In the genomic region with DNA sequence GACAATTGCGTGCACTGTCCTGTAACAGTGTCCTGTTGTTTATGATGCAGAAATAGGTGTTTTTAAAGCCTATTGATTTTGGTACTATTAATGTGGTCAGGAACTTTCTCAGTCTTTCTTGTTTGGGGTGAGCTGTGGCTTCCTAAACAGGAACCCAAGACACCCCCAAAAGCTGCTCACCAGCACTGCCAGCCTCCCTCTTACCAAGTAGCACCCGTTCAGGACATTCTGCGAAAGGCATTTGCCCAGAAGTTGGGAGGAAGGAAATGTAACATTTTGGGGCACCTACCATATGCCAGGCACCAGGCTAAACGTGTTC, we compare ENCODE assay signal across 26 cellular contexts. TPM values are rescaled to one million over a fixed set of nuclear protein-coding genes. Genes with fewer than 3 reads are reported as not detected.
"Had no signal": no experiment of that assay in that cellular context is flagged by ENCODE, and none has a peak within 500 bp of the region (broad histone marks: within the 10 kb centered on the region; RNA-seq: fewer than 3 reads in every experiment).

No MANE protein-coding gene starts in this region.

- H3K4me3 ChIP-seq: SK-N-MC had no signal

- H3K27me3 Mint-ChIP-seq: activated CD4-positive, alpha-beta T cell treated with anti-CD3 and anti-CD28 coated beads for 36 hours; T-cell had no signal

- H3K4me1 Mint-ChIP-seq: activated CD4-positive, alpha-beta T cell treated with anti-CD3 and anti-CD28 coated beads for 36 hours; activated naive CD8-positive, alpha-beta T cell treated with anti-CD3 and anti-CD28 coated beads for 36 hours; T-cell had no signal

- H3K27ac Mint-ChIP-seq: activated CD4-positive, alpha-beta memory T cell treated with anti-CD3 and anti-CD28 coated beads, Interleukin-2, amount 10 ng/mL, durations not matched to agents 7 days and 5 days; activated CD4-positive, alpha-beta T cell treated with anti-CD3 and anti-CD28 coated beads for 36 hours; activated naive CD4-positive, alpha-beta T cell treated with anti-CD3 and anti-CD28 coated beads, Interleukin-2, amount 10 ng/mL, durations not matched to agents 7 days and 5 days; activated naive CD8-positive, alpha-beta T cell treated with anti-CD3 and anti-CD28 coated beads for 36 hours; activated T-cell treated with anti-CD3 and anti-CD28 coated beads, Interleukin-2, amount 50 U/mL, for 72 hours; activated T-helper 2 cell treated with anti-CD3 and anti-CD28 coated beads, Interferon-gamma antibody, Interleukin-2, Interleukin-4, amounts not matched to agents 10 μg/mL and 5 μg/mL and 100 μg/mL, durations not matched to agents 14 hours and 24 hours and 36 hours; T-cell had no signal

- H3K9me3 Mint-ChIP-seq: activated CD4-positive, alpha-beta memory T cell treated with anti-CD3 and anti-CD28 coated beads, Interleukin-2, amount 10 ng/mL, durations not matched to agents 7 days and 5 days; activated naive CD4-positive, alpha-beta T cell treated with anti-CD3 and anti-CD28 coated beads, Interleukin-2, amount 10 ng/mL, durations not matched to agents 7 days and 5 days; activated naive CD8-positive, alpha-beta T cell treated with anti-CD3 and anti-CD28 coated beads for 36 hours; activated T-cell treated with anti-CD3 and anti-CD28 coated beads, Interleukin-2, amount 50 U/mL, for 72 hours; activated T-helper 2 cell treated with anti-CD3 and anti-CD28 coated beads, Interferon-gamma antibody, Interleukin-2, Interleukin-4, amounts not matched to agents 10 μg/mL and 5 μg/mL and 100 μg/mL, durations not matched to agents 14 hours and 24 hours and 36 hours had no signal

- DNase-seq: activated CD4-positive, alpha-beta memory T cell treated with anti-CD3 and anti-CD28 coated beads, Interleukin-2, amount 10 ng/mL, durations not matched to agents 7 days and 5 days; activated CD4-positive, alpha-beta T cell treated with anti-CD3 and anti-CD28 coated beads for 36 hours; activated CD4-positive, alpha-beta T cell treated with anti-CD3 and anti-CD28 coated beads, Interleukin-2, amount 50 U/mL, for 1 hour; activated gamma-delta T cell treated with Interleukin-2 at 50 U/mL for 16 hours; activated naive CD4-positive, alpha-beta T cell treated with anti-CD3 and anti-CD28 coated beads, Interleukin-2, amount 10 ng/mL, durations not matched to agents 7 days and 5 days; activated naive CD8-positive, alpha-beta T cell treated with anti-CD3 and anti-CD28 coated beads for 36 hours; activated T-cell treated with anti-CD3 and anti-CD28 coated beads, Interleukin-2, amount 50 U/mL, for 72 hours; Karpas-422; NCI-H146; NCI-H187 treated with DMSO at 0.1 percent for 48 hours; NCI-H2081 treated with DMSO at 0.1 percent for 48 hours; NCI-H2227 treated with DMSO at 0.1 percent for 48 hours; NCI-H446 treated with DMSO at 0.1 percent for 48 hours; NCI-H524 treated with DMSO at 0.1 percent for 48 hours; NCI-H82; NK-92 treated with Interleukin-12 subunit alpha and Interleukin-12 subunit beta, amount 100 ng/mL, for 24 hours; RPMI8226; T-cell; T-helper 2 cell; T1000 had no signal

- H3K27ac ChIP-seq: SK-N-MC had no signal

- H3K4me3 Mint-ChIP-seq: activated CD4-positive, alpha-beta memory T cell treated with anti-CD3 and anti-CD28 coated beads, Interleukin-2, amount 10 ng/mL, durations not matched to agents 7 days and 5 days; activated CD4-positive, alpha-beta T cell treated with anti-CD3 and anti-CD28 coated beads for 36 hours; activated naive CD4-positive, alpha-beta T cell treated with anti-CD3 and anti-CD28 coated beads, Interleukin-2, amount 10 ng/mL, durations not matched to agents 7 days and 5 days; activated naive CD8-positive, alpha-beta T cell treated with anti-CD3 and anti-CD28 coated beads for 36 hours; activated T-cell treated with anti-CD3 and anti-CD28 coated beads, Interleukin-2, amount 50 U/mL, for 72 hours; T-cell had no signal

- ATAC-seq: activated CD4-positive, alpha-beta T cell treated with anti-CD3 and anti-CD28 coated beads for 36 hours; activated T-cell treated with anti-CD3 and anti-CD28 coated beads, Interleukin-2, amount 50 U/mL, for 72 hours; Panc1; Right ventricle myocardium inferior; T-cell had no signal

- H3K36me3 Mint-ChIP-seq: activated naive CD4-positive, alpha-beta T cell treated with anti-CD3 and anti-CD28 coated beads, Interleukin-2, amount 10 ng/mL, durations not matched to agents 7 days and 5 days; activated naive CD8-positive, alpha-beta T cell treated with anti-CD3 and anti-CD28 coated beads for 36 hours; T-cell had no signal

RNA-seq across cellular contexts. Expression of a gene that starts 21.6 kb away (rescaled TPM):
- total RNA-seq: activated CD4-positive, alpha-beta memory T cell treated with anti-CD3 and anti-CD28 coated beads, Interleukin-2, amount 10 ng/mL, durations not matched to agents 7 days and 5 days; activated CD4-positive, alpha-beta T cell treated with anti-CD3 and anti-CD28 coated beads for 36 hours; activated naive CD8-positive, alpha-beta T cell treated with anti-CD3 and anti-CD28 coated beads for 36 hours; activated T-cell treated with anti-CD3 and anti-CD28 coated beads, Interleukin-2, amount 50 U/mL, for 72 hours; activated T-helper 2 cell treated with anti-CD3 and anti-CD28 coated beads, Interferon-gamma antibody, Interleukin-2, Interleukin-4, amounts not matched to agents 10 μg/mL and 5 μg/mL and 100 μg/mL, durations not matched to agents 14 hours and 24 hours and 36 hours; cardiac septum; Right ventricle myocardium inferior; T-cell had no signal
- polyA plus RNA-seq: adipose tissue had no signal
